ENCODE assay signal across 8 cellular contexts in genomic region chr11:67303132-67303988, GRCh38. TPM values are rescaled to one million over a fixed set of nuclear protein-coding genes. Genes with fewer than 3 reads are reported as not detected.
DNase-seq lines count a peak whose midpoint lies in the region; ATAC-seq and TF ChIP-seq lines count a peak whose summit lies in the region.

Gene SSH3, plus strand, starts transcription at chr11:67303530. Its CDS starts 96 bp downstream, at chr11:67303626.

- H3K4me1 Mint-ChIP-seq in CD14-positive monocyte (peaks cover 52% of the 10 kb centered on the region), MCF 10A (ENCODE audit: insufficient read depth, unreplicated experiment) (peaks cover 11% of the 10 kb centered on the region)

- ATAC-seq in psoas muscle (peak; percentile 82 to 90 (median 84)), HG03175 (IDR thresholded peaks at IDR 0.05; ENCODE audit: unreplicated experiment) (no peak)

- TF ChIP-seq CTCF in CD14-positive monocyte (IDR thresholded peaks at IDR 0.05): no peak
- no peak for TF ChIP-seq CTCF in MCF 10A (IDR thresholded peaks at IDR 0.05; ENCODE audit: unreplicated experiment)
- no peak for TF ChIP-seq CTCF in psoas muscle (IDR thresholded peaks at IDR 0.05)

- peaks cover 0 to 42% of the 10 kb centered on the region in 2 donors for H3K36me3 ChIP-seq in psoas muscle (ENCODE audit: insufficient read depth in 1 of 2, low read depth in 1 of 2)

- peak within 1 kb of the TSS; percentile 75 to 92 (median 89) for H3K27ac Mint-ChIP-seq in CD14-positive monocyte
- H3K27ac Mint-ChIP-seq in MCF 10A (ENCODE audit: low read depth, unreplicated experiment): peak within 1 kb of the TSS; percentile 23

- H3K4me3 Mint-ChIP-seq in CD14-positive monocyte: peak within 1 kb of the TSS; percentile 79 to 85
- H3K4me3 Mint-ChIP-seq in MCF 10A (ENCODE audit: unreplicated experiment): peak within 1 kb of the TSS; percentile 70

- H3K27ac ChIP-seq in psoas muscle: peak within 1 kb of the TSS; percentile 82

- DNase-seq in CD14-positive monocyte (ENCODE audit: low spot score): peak; percentile 45
- peak in 52 of 76 experiments; percentile 2 to 59 (median 36) for DNase-seq in HUDEP-2 (lab: John Stamatoyannopoulos, UW; ENCODE audit: unreplicated experiment in 76 of 76)
- DNase-seq in SK-MEL-5 (ENCODE audit: low read depth, low spot score): peak; percentile 54
- DNase-seq in MCF 10A (ENCODE audit: unreplicated experiment): peak; percentile 81
- peak in 42 of 51 donors; percentile 11 to 82 (median 58) for DNase-seq in hypothalamus (lab: John Stamatoyannopoulos, UW)
- DNase-seq in psoas muscle: peak; percentile 81 to 88
- DNase-seq in UCSD-AML1 (lab: John Stamatoyannopoulos, UW; ENCODE audit: unreplicated experiment): no peak

- H3K4me1 ChIP-seq in psoas muscle: peaks cover 27% of the 10 kb centered on the region

- in situ Hi-C loops in SK-MEL-5 (cut with HindIII; ENCODE audit: low pct_unique_long_range_greater_than_20kb, low sequenced_read_pairs): no loop called here

- 1% methylated on average over 53 to 83 of the region's 83 CpGs for WGBS in psoas muscle, 3 donors

- TSS peak; percentile 16 for BruUV-seq in MCF 10A (replicated peaks; lab: Mats Ljungman, UMichigan)

- H3K27me3 Mint-ChIP-seq in CD14-positive monocyte (ENCODE audit: low read depth in 3 of 3) (no peaks in the 10 kb centered on the region), MCF 10A (ENCODE audit: insufficient read depth, unreplicated experiment) (no peaks in the 10 kb centered on the region)

- no peaks in the 10 kb centered on the region for H3K27me3 ChIP-seq in psoas muscle (ENCODE audit: insufficient read depth in 3 of 3, low read length in 2 of 3)

- intact Hi-C loops in CD14-positive monocyte (cut with micrococcal nuclease): loop anchor here (1.0 to 5.0 kb wide), 2 partner anchors 10 to 36 kb away; partner anchors contain the start of gene GRK2 (in 1 of the 2)
- intact Hi-C loops in MCF 10A (cut with micrococcal nuclease): loop anchor here (2.0 kb wide), 1 partner anchor 13 kb away; no protein-coding TSS in a partner anchor
- intact Hi-C loops in psoas muscle (cut with DNase I): loop anchor here in 1 of 2 donors (5.0 kb wide), 1 partner anchor 36 kb away; the partner anchor contains the start of gene GRK2

- no peaks in the 10 kb centered on the region for H3K9me3 ChIP-seq in psoas muscle

- CTCF ChIA-PET in MCF 10A (lab: Yijun Ruan, JAX): interaction anchor here (0.6 to 1.8 kb wide), 7 partner anchors 10 to 109 kb away, joined by 3 to 5 read pairs (median 4); partner anchors contain the start of gene GRK2

- H3K4me3 ChIP-seq in psoas muscle: peak within 1 kb of the TSS; percentile 97

- POLR2A ChIA-PET in MCF 10A (lab: Yijun Ruan, JAX): interaction anchor here (0.6 to 5.7 kb wide), 19 partner anchors 11 to 743 kb away, joined by 3 to 107 read pairs (median 4); partner anchors contain the start of genes ANKRD13D, GRK2, PPP1CA and RAD9A

- H3K9me3 Mint-ChIP-seq in CD14-positive monocyte: no peaks in the 10 kb centered on the region
- H3K9me3 Mint-ChIP-seq in MCF 10A (ENCODE audit: unreplicated experiment): no peaks in the 10 kb centered on the region

- H3K36me3 Mint-ChIP-seq in CD14-positive monocyte (peaks cover 46 to 69% of the 10 kb centered on the region in 2 donors), MCF 10A (ENCODE audit: insufficient read depth, unreplicated experiment) (peaks cover 34% of the 10 kb centered on the region)

RNA-seq across cellular contexts. Expression of gene SSH3, which starts in this region (rescaled TPM):
- polyA plus RNA-seq in CD14-positive monocyte (1 to 10 TPM; 3.6 to 5.8 TPM), psoas muscle (1 to 10 TPM; 3.0 to 5.0 (median 4.2) TPM)
- total RNA-seq in SK-MEL-5 (2014; rRNA removed; shearing (Covaris generic)): 3.8 and 5.9 TPM in 2 replicates
- 11.4 and 14.1 TPM in 2 replicates for polyA plus RNA-seq in SK-MEL-5 (2015; cell fraction: cytosol; rRNA removed)
- polyA plus RNA-seq in SK-MEL-5 (2015; cell fraction: nucleus; rRNA removed): 49.6 and 63.5 TPM in 2 replicates
- total RNA-seq in MCF 10A (2022) (31.7 and 38.0 TPM in 2 replicates), psoas muscle (10 to 100 TPM in 1 of 4 donors, 1 to 10 TPM in 3; 3.7 to 10.1 (median 6.9) TPM)
